Comparison of ENCODE assay signal across 8 cellular contexts in the genomic region with DNA sequence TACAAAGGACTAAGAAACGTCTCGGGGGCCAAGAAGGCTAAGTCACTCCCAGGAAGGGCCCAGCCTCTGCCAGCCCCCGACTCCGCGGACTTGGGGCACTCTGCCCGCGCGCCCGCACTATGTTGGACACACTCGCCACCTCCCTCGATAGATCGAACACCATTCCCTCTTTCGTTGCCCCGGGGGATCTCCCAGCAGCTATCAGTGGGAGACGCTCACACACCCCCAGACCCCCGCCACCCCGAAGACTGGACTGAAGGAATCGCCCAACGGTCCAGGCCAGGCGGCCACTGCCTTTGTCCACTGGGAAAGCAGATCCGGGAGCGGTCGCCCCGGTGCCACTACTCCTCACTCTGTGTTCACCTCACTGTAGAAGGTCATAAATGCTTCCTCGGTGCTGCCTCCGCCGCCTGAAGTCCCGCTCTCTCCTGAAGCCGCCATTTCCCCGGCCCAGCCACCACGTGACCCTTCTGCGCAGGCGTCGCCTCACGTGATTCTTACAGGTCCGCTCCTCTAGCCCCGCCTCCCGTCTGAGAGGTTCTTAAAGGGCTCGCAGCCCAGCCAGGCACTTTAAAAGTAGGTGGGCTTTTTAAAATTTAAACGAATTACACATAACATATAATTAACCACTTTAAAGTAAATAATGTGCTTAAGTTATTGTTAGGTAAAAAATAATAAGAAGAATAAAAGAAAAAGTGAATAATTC.
DNase-seq lines count a peak whose midpoint lies in the region; ATAC-seq and TF ChIP-seq lines count a peak whose summit lies in the region.

A gene with protein sequence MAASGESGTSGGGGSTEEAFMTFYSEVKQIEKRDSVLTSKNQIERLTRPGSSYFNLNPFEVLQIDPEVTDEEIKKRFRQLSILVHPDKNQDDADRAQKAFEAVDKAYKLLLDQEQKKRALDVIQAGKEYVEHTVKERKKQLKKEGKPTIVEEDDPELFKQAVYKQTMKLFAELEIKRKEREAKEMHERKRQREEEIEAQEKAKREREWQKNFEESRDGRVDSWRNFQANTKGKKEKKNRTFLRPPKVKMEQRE (minus strand): TSS at position 472 of the 706 bp plus-strand sequence. CDS start 31 bp downstream, at position 441.

- DNase-seq in NCI-H526 treated with DMSO at 0.1 percent for 48 hours (lab: John Stamatoyannopoulos, UW): peak; percentile 69
- peak; percentile 98 for DNase-seq in activated CD4-positive, alpha-beta T cell treated with anti-CD3 and anti-CD28 coated beads for 48 hours
- DNase-seq in kidney tubule cell (ENCODE audit: low spot score): peak; percentile 92
- DNase-seq in stimulated activated CD4-positive, alpha-beta T cell treated with anti-CD3 and anti-CD28 coated beads, Interleukin-1b, Interleukin-23, amount 100 ng/mL, for 1 hour (ENCODE audit: low read depth in 2 of 2): peak; percentile 87 to 88

- no peaks in the 10 kb centered on the region for H3K27me3 ChIP-seq in ACC112 (ENCODE audit: insufficient read depth, low read length)

- in situ Hi-C loops in GM18951 (cut with MboI; ENCODE audit: low sequenced_read_pairs, unreplicated experiment): no loop called here

- peaks cover 9% of the 10 kb centered on the region; the same call in 1 of the 2 replicates for H3K36me3 ChIP-seq in ACC112 (ENCODE audit: insufficient read depth, low read length)

- peak; percentile 84 for TF ChIP-seq POLR2A in GM18951 (IDR thresholded peaks at IDR 0.05; ENCODE audit: extremely low read depth, insufficient read depth, insufficient read length)

- peaks cover 5% of the 10 kb centered on the region for H3K4me1 ChIP-seq in ACC112 (ENCODE audit: control insufficient read depth, insufficient read depth, low read length, unreplicated experiment)

- H3K79me2 ChIP-seq in ACC112 (ENCODE audit: control insufficient read depth, insufficient read depth, low read length, unreplicated experiment): peaks cover 61% of the 10 kb centered on the region

- H3K27ac ChIP-seq in ACC112 (ENCODE audit: low read depth, low read length) (peak within 1 kb of the TSS; percentile 63; the same call in 1 of the 2 replicates), cingulate gyrus (ENCODE audit: low read depth, low read length) (peak within 1 kb of the TSS; percentile 85)

- peak; percentile 65 for ATAC-seq in HG03432 (IDR thresholded peaks at IDR 0.05; ENCODE audit: unreplicated experiment)

- H2AFZ ChIP-seq in ACC112 (ENCODE audit: low read length, unreplicated experiment): peak within 1 kb of the TSS; percentile 98

- peak within 1 kb of the TSS; percentile 97 for H3K4me3 ChIP-seq in ACC112 (ENCODE audit: low read depth, low read length)

Comparison
In these comparisons a context has a peak if more than half of its experiments do, and no peak if none do; other contexts are left out.
1. Peak in every context shown above with its lines: DNase-seq, ATAC-seq, H3K4me3 ChIP-seq and H3K27ac ChIP-seq.